26 cellular contexts compared by ENCODE assay signal in genomic region chr1:215635827-215636226, GRCh38.
DNase-seq lines count a peak whose midpoint lies in the region; ATAC-seq and TF ChIP-seq lines count a peak whose summit lies in the region.
"Had no signal": no experiment of that assay in that cellular context is flagged by ENCODE, and none has a peak within 500 bp of the region (broad histone marks: within the 10 kb centered on the region; RNA-seq: fewer than 3 reads in every experiment).

No MANE protein-coding gene starts in this region.

- H3K4me1 ChIP-seq in colonic mucosa (no peaks in the 10 kb centered on the region), right lobe of liver (peaks cover 0 to 56% (median 20%) of the 10 kb centered on the region in 4 donors), sigmoid colon (peaks cover 0 to 29% (median 16%) of the 10 kb centered on the region in 4 donors)
- H3K4me1 ChIP-seq: BLaER1 treated with 17β-estradiol and CSF1 and Interleukin-3, amounts not matched to agents 10 nM and 100 nM had no signal

- no peaks in the 10 kb centered on the region for H3K9me3 ChIP-seq in colonic mucosa
- H3K9me3 ChIP-seq in right lobe of liver, result no peaks in the 10 kb centered on the region
- no peaks in the 10 kb centered on the region for H3K9me3 ChIP-seq in sigmoid colon
- H3K9me3 ChIP-seq: BLaER1 treated with 17β-estradiol and CSF1 and Interleukin-3, amounts not matched to agents 10 nM and 100 nM; SJCRH30 had no signal

- TF ChIP-seq POLR2A in right lobe of liver (IDR thresholded peaks at IDR 0.05) (no peak), sigmoid colon (IDR thresholded peaks at IDR 0.05) (no peak)

- H3K27me3 ChIP-seq in colonic mucosa (no peaks in the 10 kb centered on the region), right lobe of liver (no peaks in the 10 kb centered on the region), sigmoid colon (no peaks in the 10 kb centered on the region)
- H3K27me3 ChIP-seq: BLaER1 treated with 17β-estradiol and CSF1 and Interleukin-3, amounts not matched to agents 10 nM and 100 nM; foreskin keratinocyte; SJCRH30 had no signal

- WGBS in right lobe of liver (ENCODE audit: insufficient coverage, low coverage, low lambda C conversion rate, missing lambda C conversion rate), result 36% methylated on average over 1 of the region's 6 CpGs
- WGBS in sigmoid colon, 2 donors, result 17 to 71% methylated on average over 6 of the region's 6 CpGs

- H3K4me3 ChIP-seq in colonic mucosa (no peak overlapping the region), right lobe of liver (peak overlapping the region in 2 of 3 donors; percentile 15 to 19), sigmoid colon (no peak overlapping the region)
- H3K4me3 ChIP-seq: BLaER1 treated with 17β-estradiol and CSF1 and Interleukin-3, amounts not matched to agents 10 nM and 100 nM; SJCRH30 had no signal

- TF ChIP-seq CTCF in C4-2B (conservative IDR thresholded peaks at IDR 0.05), result no peak
- no peak for TF ChIP-seq CTCF in colonic mucosa (IDR thresholded peaks at IDR 0.05)
- TF ChIP-seq CTCF in right lobe of liver (IDR thresholded peaks at IDR 0.05), result no peak
- no peak for TF ChIP-seq CTCF in sigmoid colon (IDR thresholded peaks at IDR 0.05)

- ATAC-seq in right lobe of liver, result peak; percentile 29 to 62 (median 54)
- ATAC-seq in HG02970 (IDR thresholded peaks at IDR 0.05; ENCODE audit: low FRiP score, unreplicated experiment), result no peak
- ATAC-seq: activated naive CD8-positive, alpha-beta T cell treated with anti-CD3 and anti-CD28 coated beads, Interleukin-2, amount 50 U/mL, for 24 hours; natural killer cell treated with Interleukin-12 subunit alpha and Interleukin-12 subunit beta and Interleukin-15 and Interleukin-18, amount 100 ng/mL, for 72 hours; Panc1 had no signal

- peak; percentile 52 for DNase-seq in colonic mucosa
- DNase-seq in right lobe of liver, result peak; percentile 33 to 63 (median 62)
- no peak for DNase-seq in sigmoid colon
- DNase-seq in NCI-H2171 treated with DMSO at 0.1 percent for 48 hours (lab: John Stamatoyannopoulos, UW), result no peak
- DNase-seq in NCI-H1105 treated with DMSO at 0.1 percent for 48 hours (lab: John Stamatoyannopoulos, UW), result no peak
- no peak for DNase-seq in NCI-H345 (lab: John Stamatoyannopoulos, UW)
- DNase-seq: ACHN; activated CD4-positive, alpha-beta T cell treated with anti-CD3 and anti-CD28 coated beads, Interleukin-2, amount 50 U/mL, for 4 hours; activated CD8-positive, alpha-beta memory T cell treated with anti-CD3 and anti-CD28 coated beads, Interleukin-2, amount 50 U/mL, for 48 hours; activated effector memory CD4-positive, alpha-beta T cell treated with Interleukin-2 at 50 U/mL for 16 hours; activated naive CD8-positive, alpha-beta T cell treated with anti-CD3 and anti-CD28 coated beads, Interleukin-2, amount 50 U/mL, for 24 hours; cortex of kidney; hypothalamus; islet precursor cell; NCI-H187 treated with DMSO at 0.1 percent for 48 hours; NCI-H446 treated with DMSO at 0.1 percent for 48 hours; NK-92 treated with Interleukin-12 subunit alpha and Interleukin-12 subunit beta, amount 100 ng/mL, for 24 hours; SJCRH30; substantia nigra had no signal

- intact Hi-C loops in colonic mucosa (cut with DNase I) (no loop called here), right lobe of liver (cut with DNase I) (no loop called here), sigmoid colon (cut with DNase I) (no loop called here)

- H3K27ac ChIP-seq in C4-2B, result peak overlapping the region; percentile 51
- peak overlapping the region; percentile 92 for H3K27ac ChIP-seq in colonic mucosa
- H3K27ac ChIP-seq in right lobe of liver, result peak overlapping the region; percentile 78 to 95 (median 95)
- peak overlapping the region; percentile 62 to 81 (median 70) for H3K27ac ChIP-seq in sigmoid colon
- H3K27ac ChIP-seq: BLaER1 treated with 17β-estradiol and CSF1 and Interleukin-3, amounts not matched to agents 10 nM and 100 nM; foreskin keratinocyte; KMS-11; SJCRH30 had no signal

- TF ChIP-seq EP300 in sigmoid colon (IDR thresholded peaks at IDR 0.05), result no peak

- H3K36me3 ChIP-seq in colonic mucosa (no peaks in the 10 kb centered on the region), right lobe of liver (no peaks in the 10 kb centered on the region), sigmoid colon (no peaks in the 10 kb centered on the region)
- H3K36me3 ChIP-seq: BLaER1 treated with 17β-estradiol and CSF1 and Interleukin-3, amounts not matched to agents 10 nM and 100 nM; SJCRH30 had no signal

- H3K9ac ChIP-seq in colonic mucosa (ENCODE audit: low read depth in 2 of 2, low read length in 2 of 2), result peak overlapping the region in 1 of 2 donors; percentile 43
- H3K9ac ChIP-seq: BLaER1 treated with 17β-estradiol and CSF1 and Interleukin-3, amounts not matched to agents 10 nM and 100 nM; KMS-11 had no signal

Comparison
In these comparisons a context has a peak if more than half of its experiments do, and no peak if none do; other contexts are left out.
1. DNase-seq: peak in colonic mucosa (single experiment) and right lobe of liver (3 of 3); none in sigmoid colon (single experiment), NCI-H2171 treated with DMSO at 0.1 percent for 48 hours (single experiment), NCI-H1105 treated with DMSO at 0.1 percent for 48 hours (single experiment) and NCI-H345 (single experiment).
2. H3K4me3 ChIP-seq: peak in right lobe of liver (2 of 3); none in colonic mucosa (single experiment) and sigmoid colon (0 of 4).
3. Peak in every context shown above with its lines, with median percentiles within 50 percentile points of each other: H3K27ac ChIP-seq.